8 cellular contexts compared by ENCODE assay signal in genomic region chr6:43723737-43724295, GRCh38. TPM values are rescaled to one million over a fixed set of nuclear protein-coding genes. Genes with fewer than 3 reads are reported as not detected.
DNase-seq lines count a peak whose midpoint lies in the region; ATAC-seq and TF ChIP-seq lines count a peak whose summit lies in the region.

No MANE protein-coding gene starts in this region.

- TF ChIP-seq CTCF in epithelial cell of proximal tubule (conservative IDR thresholded peaks at IDR 0.05; ENCODE audit: low read depth, low read length) = peak; percentile 81
- peak; percentile 57 to 71 (median 60) for TF ChIP-seq CTCF in nephron (IDR thresholded peaks at IDR 0.05; ENCODE audit: unreplicated experiment in 3 of 3)
- TF ChIP-seq CTCF in tibial nerve (IDR thresholded peaks at IDR 0.05) = peak; percentile 26 to 62 (median 45)

- no peaks in the 10 kb centered on the region for H3K36me3 Mint-ChIP-seq in nephron (ENCODE audit: low read depth)

- no peaks in the 10 kb centered on the region for H3K27me3 ChIP-seq in tibial nerve

- H3K4me3 Mint-ChIP-seq in nephron = peak overlapping the region in 2 of 3 experiments; percentile 20 to 52

- ATAC-seq in GM18505 (IDR thresholded peaks at IDR 0.05; ENCODE audit: unreplicated experiment) (peak; percentile 44), HG03196 (IDR thresholded peaks at IDR 0.05; ENCODE audit: unreplicated experiment) (peak; percentile 48)

- no peaks in the 10 kb centered on the region for H3K27me3 Mint-ChIP-seq in nephron (ENCODE audit: low read depth)

- H3K27ac Mint-ChIP-seq in nephron = peak overlapping the region; percentile 62 to 87 (median 86)

- TF ChIP-seq EP300 in tibial nerve (IDR thresholded peaks at IDR 0.05) = no peak

- peak; percentile 52 for DNase-seq in AG08395 (ENCODE audit: low spot score)
- DNase-seq in NCI-H82 treated with DMSO at 0.1 percent for 48 hours (lab: John Stamatoyannopoulos, UW; ENCODE audit: unreplicated experiment) = peak; percentile 51
- peak; percentile 40 to 41 for DNase-seq in activated CD8-positive, alpha-beta memory T cell treated with anti-CD3 and anti-CD28 coated beads for 4 hours (ENCODE audit: low read depth in 2 of 2)
- DNase-seq in epithelial cell of proximal tubule (ENCODE audit: low read depth) = no peak
- DNase-seq in tibial nerve (ENCODE audit: low spot score in 2 of 2) = peak in 1 of 2 donors; percentile 54

- 55 to 56% methylated on average over 9 of the region's 9 CpGs for WGBS in tibial nerve, 2 donors

- no peaks in the 10 kb centered on the region for H3K36me3 ChIP-seq in tibial nerve

- TF ChIP-seq POLR2A in GM18505 (IDR thresholded peaks at IDR 0.05; ENCODE audit: borderline replicate concordance, extremely low read depth, insufficient read depth, insufficient read length) (no peak), tibial nerve (IDR thresholded peaks at IDR 0.05) (no peak)

- no peaks in the 10 kb centered on the region for H3K9me3 Mint-ChIP-seq in nephron

- peaks cover 47% of the 10 kb centered on the region for H3K4me1 Mint-ChIP-seq in nephron

- H3K4me3 ChIP-seq in epithelial cell of proximal tubule (ENCODE audit: low read depth, low read length) (no peak overlapping the region), tibial nerve (no peak overlapping the region)

- H3K9me3 ChIP-seq in tibial nerve = no peaks in the 10 kb centered on the region

- peaks cover 0 to 42% (median 13%) of the 10 kb centered on the region in 4 donors for H3K4me1 ChIP-seq in tibial nerve

- peak overlapping the region in 2 of 4 donors; percentile 74 to 84 for H3K27ac ChIP-seq in tibial nerve

RNA-seq across cellular contexts. Expression of gene MRPS18A, which starts 36.2 kb away (rescaled TPM):
- total RNA-seq in epithelial cell of proximal tubule = 56.4 and 68.9 TPM in 2 replicates
- 10 to 100 TPM; 38.1 to 45.8 (median 43.9) TPM for total RNA-seq in tibial nerve

RNA-seq across cellular contexts. Expression of gene VEGFA, which starts 46.2 kb away (rescaled TPM):
- total RNA-seq in epithelial cell of proximal tubule (103 and 120 TPM in 2 replicates), tibial nerve (100 to 1,000 TPM; 175 to 220 (median 177) TPM)
